1 cellular context compared by ENCODE assay signal in the genomic region with DNA sequence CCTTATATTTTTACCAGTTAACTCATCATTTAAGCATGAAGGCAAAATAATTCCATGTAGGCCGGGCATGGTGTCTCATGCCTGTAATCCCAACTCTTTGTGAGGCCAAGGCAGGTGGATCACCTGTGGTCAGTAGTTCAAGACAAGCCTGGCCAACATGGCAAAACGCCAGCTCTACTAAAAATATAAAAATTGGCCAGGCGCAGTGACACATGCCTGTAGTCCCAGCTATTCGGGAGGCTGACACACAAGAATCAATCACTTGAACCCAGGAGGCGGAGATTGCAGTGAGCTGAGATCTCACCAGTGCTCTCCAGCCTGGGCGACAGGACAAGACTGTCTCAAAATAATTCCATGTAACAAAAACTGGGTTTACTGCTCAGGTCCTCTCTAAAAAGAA.
A peak's percentile ranks its signal among the peaks of the same experiment; 100 is the strongest.
TF ChIP-seq lines count a peak whose summit lies in the region.

No MANE protein-coding gene starts in this region.

TF ChIP-seq in SK-N-SH, 30 proteins besides CTCF, POLR2A, EP300 and RAD21 (continued from another document):
- TF ChIP-seq, protein P1, sequence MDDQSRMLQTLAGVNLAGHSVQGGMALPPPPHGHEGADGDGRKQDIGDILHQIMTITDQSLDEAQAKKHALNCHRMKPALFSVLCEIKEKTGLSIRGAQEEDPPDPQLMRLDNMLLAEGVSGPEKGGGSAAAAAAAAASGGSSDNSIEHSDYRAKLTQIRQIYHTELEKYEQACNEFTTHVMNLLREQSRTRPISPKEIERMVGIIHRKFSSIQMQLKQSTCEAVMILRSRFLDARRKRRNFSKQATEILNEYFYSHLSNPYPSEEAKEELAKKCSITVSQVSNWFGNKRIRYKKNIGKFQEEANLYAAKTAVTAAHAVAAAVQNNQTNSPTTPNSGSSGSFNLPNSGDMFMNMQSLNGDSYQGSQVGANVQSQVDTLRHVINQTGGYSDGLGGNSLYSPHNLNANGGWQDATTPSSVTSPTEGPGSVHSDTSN (IDR thresholded peaks at IDR 0.05), result peak; percentile 22
- no peak for TF ChIP-seq NFIC (IDR thresholded peaks at IDR 0.05; ENCODE audit: borderline replicate concordance)
